Comparison of ENCODE assay signal across 11 cellular contexts in genomic region chr2:203908344-203909185, GRCh38. TPM values are rescaled to one million over a fixed set of nuclear protein-coding genes. Genes with fewer than 3 reads are reported as not detected.
A peak's percentile ranks its signal among the peaks of the same experiment; 100 is the strongest.
DNase-seq lines count a peak whose midpoint lies in the region; ATAC-seq, FAIRE-seq and TF ChIP-seq lines count a peak whose summit lies in the region.
"Had no signal": no experiment of that assay in that cellular context is flagged by ENCODE, and none has a peak within 500 bp of the region (broad histone marks: within the 10 kb centered on the region; RNA-seq: fewer than 3 reads in every experiment).

No MANE protein-coding gene starts in this region.

- H3K9me3 ChIP-seq in GM12878 (replicated peaks; ENCODE audit: control insufficient read depth, insufficient read depth, low read length) (no peaks in the 10 kb centered on the region), mucosa of rectum (ENCODE audit: control insufficient read depth in 2 of 2, low read length in 2 of 2) (no peaks in the 10 kb centered on the region), upper lobe of right lung (no peaks in the 10 kb centered on the region)

- H3K27me3 ChIP-seq in GM12878 (replicated peaks in 1 of 2; ENCODE audit: control insufficient read depth in 2 of 2, insufficient read depth in 2 of 2, low read length in 1 of 2), result 0 out of 4 replicates have a peak, but pooled peaks cover 0 to 5% of the 10 kb centered on the region in 2 experiments
- no peaks in the 10 kb centered on the region for H3K27me3 ChIP-seq in mucosa of rectum (ENCODE audit: control insufficient read depth in 2 of 2, insufficient read depth in 2 of 2, low read length in 2 of 2)
- no peaks in the 10 kb centered on the region for H3K27me3 ChIP-seq in upper lobe of right lung

- ATAC-seq in Right ventricle myocardium superior (ENCODE audit: poor library complexity), result peak; percentile 58
- ATAC-seq in GM12878, result no peak
- peak; percentile 81 for ATAC-seq in upper lobe of right lung
- ATAC-seq in HG02938 (IDR thresholded peaks at IDR 0.05; ENCODE audit: unreplicated experiment), result no peak

- CTCF ChIA-PET in GM12878 (lab: Yijun Ruan, JAX), result interaction anchor here (0.9 kb wide), 1 partner anchor 441 kb away, joined by 3 read pairs; no protein-coding TSS in a partner anchor

- no peak overlapping the region for H3K4me3 ChIP-seq in GM12878
- H3K4me3 ChIP-seq in mucosa of rectum (ENCODE audit: low read length in 2 of 2), result no peak overlapping the region
- H3K4me3 ChIP-seq in upper lobe of right lung, result no peak overlapping the region
- H3K4me3 ChIP-seq: lung had no signal

- H3K4me1 ChIP-seq in GM12878 (ENCODE audit: control insufficient read depth, insufficient read depth, low read length) (no peaks in the 10 kb centered on the region), mucosa of rectum (ENCODE audit: control insufficient read depth in 2 of 2, insufficient read depth in 2 of 2, low read length in 2 of 2) (peaks cover 0 to 4% of the 10 kb centered on the region in 2 donors), upper lobe of right lung (no peaks in the 10 kb centered on the region)

- H3K36me3 ChIP-seq in GM12878 (ENCODE audit: control insufficient read depth in 2 of 2, insufficient read depth in 2 of 2, low read length in 1 of 2) (no peaks in the 10 kb centered on the region), mucosa of rectum (ENCODE audit: control insufficient read depth in 2 of 2, insufficient read depth in 2 of 2, low read length in 2 of 2) (no peaks in the 10 kb centered on the region), upper lobe of right lung (no peaks in the 10 kb centered on the region)

- no TSS peak for BruUV-seq in GM12878 (replicated peaks; lab: Mats Ljungman, UMichigan)

- H4K20me1 ChIP-seq in GM12878 (ENCODE audit: control insufficient read depth, insufficient read depth), result no peaks in the 10 kb centered on the region

- H3K27ac ChIP-seq in GM12878 (ENCODE audit: control insufficient read depth, insufficient read depth), result no peak overlapping the region
- H3K27ac ChIP-seq in mucosa of rectum (ENCODE audit: low read depth in 2 of 2, low read length in 2 of 2), result peak overlapping the region; percentile 15 to 27
- H3K27ac ChIP-seq in upper lobe of right lung, result peak overlapping the region; percentile 45

- intact Hi-C loops in Right ventricle myocardium superior (cut with DNase I) (loop anchor here (10.0 kb wide), 1 partner anchor 424 kb away; no protein-coding TSS in a partner anchor), cardiac septum (cut with DNase I) (loop anchor here (5.0 to 10.0 kb wide), 3 partner anchors 91 to 426 kb away; no protein-coding TSS in a partner anchor), GM12878 (cut with micrococcal nuclease; ENCODE audit: unreplicated experiment) (loop anchor here (5.0 kb wide), 1 partner anchor 426 kb away; no protein-coding TSS in a partner anchor), upper lobe of right lung (cut with DNase I) (no loop called here)

- FAIRE-seq in GM12878 (lab: Jason Lieb, UNC), result no peak

- RAD21 ChIA-PET in GM12878 (lab: Charles Lee; ENCODE audit: unreplicated experiment), result no interaction called here

- no peak for TF ChIP-seq POLR2A in GM12878 (IDR thresholded peaks at IDR 0.05; ENCODE audit: low read depth, low read length)

- in situ Hi-C loops in GM12878 (cut with MboI), result no loop called here

- DNase-seq in Right ventricle myocardium superior (no peak), cardiac septum (ENCODE audit: low spot score) (no peak), GM12878 (ENCODE audit: low read depth, low spot score) (no peak), upper lobe of right lung (no peak), GM20000 (ENCODE audit: low spot score) (no peak), putamen (ENCODE audit: low spot score) (no peak)
- DNase-seq: NCI-H1048 had no signal

- no peak for TF ChIP-seq EP300 in GM12878 (IDR thresholded peaks at IDR 0.05; ENCODE audit: borderline replicate concordance in 1 of 2, control insufficient read depth in 1 of 2, low read depth in 2 of 2, low read length in 2 of 2)

- SMC1A ChIA-PET in GM12878 (lab: Charles Lee; ENCODE audit: uncharacterized antibody, unreplicated experiment), result interaction anchor here (0.5 to 0.8 kb wide), 3 partner anchors 9 to 334 kb away, joined by 3 to 4 read pairs (median 4); no protein-coding TSS in a partner anchor

- no peak overlapping the region for H3K4me2 ChIP-seq in GM12878 (ENCODE audit: control insufficient read depth, insufficient read depth)

- WGBS in GM12878 (ENCODE audit: insufficient coverage, insufficient replicate concordance, low lambda C conversion rate, missing lambda C conversion rate), result 40% methylated on average over 7 of the region's 7 CpGs

- no peaks in the 10 kb centered on the region for H3K79me2 ChIP-seq in GM12878 (ENCODE audit: control insufficient read depth, insufficient read depth, low read length)

- H3K9ac ChIP-seq in GM12878 (ENCODE audit: control insufficient read depth, insufficient read depth, low read length) (no peak overlapping the region), mucosa of rectum (ENCODE audit: low read depth in 1 of 2, low read length in 2 of 2) (no peak overlapping the region)

- H2AFZ ChIP-seq in GM12878 (ENCODE audit: control insufficient read depth, low read depth, low read length), result no peak overlapping the region

- TF ChIP-seq CTCF in GM12878 (IDR thresholded peaks at IDR 0.05 in 2 of 3, conservative IDR thresholded peaks at IDR 0.05 in 1 of 3; ENCODE audit: control insufficient read depth in 2 of 3, extremely low read depth in 1 of 3, insufficient read depth in 1 of 3, low read depth in 3 of 3, low read length in 3 of 3), result no peak
- no peak for TF ChIP-seq CTCF in upper lobe of right lung (IDR thresholded peaks at IDR 0.05)
- no peak for TF ChIP-seq CTCF in GM20000 (IDR thresholded peaks at IDR 0.05; ENCODE audit: extremely low read depth, missing control alignments)

- POLR2A ChIA-PET in GM12878 (lab: Charles Lee), result no interaction called here

- no peak for TF ChIP-seq RAD21 in GM12878 (IDR thresholded peaks at IDR 0.05; ENCODE audit: insufficient read depth, low read depth, low read length)

RNA-seq across cellular contexts. Expression of gene ICOS, which starts 28.0 kb away (rescaled TPM):
- total RNA-seq in Right ventricle myocardium superior, result not detected
- not detected for total RNA-seq in cardiac septum
- total RNA-seq in GM12878 (2013; cell fraction: nucleolus; rRNA removed), result 0.23 and 0.29 TPM in 2 replicates
- 0.93 and 1.1 TPM in 2 replicates for total RNA-seq in GM12878 (2014; rRNA removed)
- total RNA-seq in GM12878 (2014; rRNA removed; fragmentation: Illumina TruSeq; extraction: Trizol), result 0.85 and 0.92 TPM in 2 replicates
- 0.77 and 1.0 TPM in 2 replicates for total RNA-seq in GM12878 (2021)
- polyA plus RNA-seq in GM12878 (2011; ENCODE audit: low read depth), result not detected
- polyA plus RNA-seq in GM12878 (2011; rRNA removed), result 36.0 and 46.8 TPM in 2 replicates
- 19.6 and 25.3 TPM in 2 replicates for polyA plus RNA-seq in GM12878 (2011; cell fraction: cytosol; rRNA removed)
- polyA plus RNA-seq in GM12878 (2011; cell fraction: nucleus; rRNA removed), result 13.4 and 19.2 TPM in 2 replicates
- not detected in 2 replicates for polyA plus RNA-seq in GM12878 (2012)
- polyA plus RNA-seq in GM12878 (2014; fragmentation: Illumina TruSeq; extraction: Trizol), result 0.90 and 1.4 TPM in 2 replicates
- polyA plus RNA-seq in GM12878 (2014; fragmentation: Nextera tagmentation; extraction: Ambion mirVana), result 1 to 10 TPM in 1 of 2 experiments, under 1 TPM in 1; 0.75 to 1.5 TPM
- 0.47 and 0.76 TPM in 2 replicates for polyA plus RNA-seq in GM12878 (2014; rRNA removed)
- polyA plus RNA-seq in GM12878 (2016; fragmentation: Nextera tagmentation; extraction: Ambion mirVana), result under 1 TPM; 0.47 to 0.68 TPM
- polyA minus RNA-seq in GM12878 (2011; rRNA and poly(A)+ RNA removed), result 25.7 and 27.1 TPM in 2 replicates
- 6.4 and 6.5 TPM in 2 replicates for polyA minus RNA-seq in GM12878 (2011; cell fraction: cytosol; rRNA and poly(A)+ RNA removed)
- 5.9 and 7.0 TPM in 2 replicates for polyA minus RNA-seq in GM12878 (2011; cell fraction: nucleus; rRNA and poly(A)+ RNA removed)
- total RNA-seq in upper lobe of right lung, result 2.1 TPM
- total RNA-seq: smooth muscle cell had no signal
- polyA plus RNA-seq: smooth muscle cell had no signal

RNA-seq across cellular contexts. Expression of gene CTLA4, which starts 41.0 kb away (rescaled TPM):
- 0.22 TPM for total RNA-seq in Right ventricle myocardium superior
- total RNA-seq in cardiac septum, result not detected
- total RNA-seq in GM12878 (2013; cell fraction: nucleolus; rRNA removed), result not detected in 2 replicates
- not detected in 2 replicates for total RNA-seq in GM12878 (2014; rRNA removed)
- not detected in 2 replicates for total RNA-seq in GM12878 (2014; rRNA removed; fragmentation: Illumina TruSeq; extraction: Trizol)
- total RNA-seq in GM12878 (2021), result 0.29 TPM in 1 of 2 replicates, not detected in the other
- polyA plus RNA-seq in GM12878 (2011; ENCODE audit: low read depth), result not detected
- polyA plus RNA-seq in GM12878 (2011; rRNA removed), result not detected in 2 replicates
- polyA plus RNA-seq in GM12878 (2011; cell fraction: cytosol; rRNA removed), result not detected in 2 replicates
- polyA plus RNA-seq in GM12878 (2011; cell fraction: nucleus; rRNA removed), result not detected in 2 replicates
- polyA plus RNA-seq in GM12878 (2012), result not detected in 2 replicates
- polyA plus RNA-seq in GM12878 (2014; fragmentation: Illumina TruSeq; extraction: Trizol), result not detected in 2 replicates
- not detected for polyA plus RNA-seq in GM12878 (2014; fragmentation: Nextera tagmentation; extraction: Ambion mirVana)
- not detected in 2 replicates for polyA plus RNA-seq in GM12878 (2014; rRNA removed)
- not detected for polyA plus RNA-seq in GM12878 (2016; fragmentation: Nextera tagmentation; extraction: Ambion mirVana)
- not detected in 2 replicates for polyA minus RNA-seq in GM12878 (2011; rRNA and poly(A)+ RNA removed)
- polyA minus RNA-seq in GM12878 (2011; cell fraction: cytosol; rRNA and poly(A)+ RNA removed), result not detected in 2 replicates
- not detected in 2 replicates for polyA minus RNA-seq in GM12878 (2011; cell fraction: nucleus; rRNA and poly(A)+ RNA removed)
- 1.4 TPM for total RNA-seq in upper lobe of right lung
- total RNA-seq: smooth muscle cell had no signal
- polyA plus RNA-seq: smooth muscle cell had no signal

Comparison
In these comparisons a context has a peak if more than half of its experiments do, and no peak if none do; other contexts are left out.
1. ATAC-seq: peak in Right ventricle myocardium superior (single experiment) and upper lobe of right lung (single experiment); none in GM12878 (single experiment) and HG02938 (single experiment).